17 cellular contexts compared by ENCODE assay signal in genomic region chr1:41734201-41734915, GRCh38.
"Had no signal": no experiment of that assay in that cellular context is flagged by ENCODE, and none has a peak within 500 bp of the region (broad histone marks: within the 10 kb centered on the region; RNA-seq: fewer than 3 reads in every experiment).

No MANE protein-coding gene starts in this region.

- H3K27ac ChIP-seq: prostate gland, tibial nerve, uterus had no signal

- H3K27me3 ChIP-seq: right atrium auricular region, tibial nerve, uterus had no signal

- H3K36me3 ChIP-seq: left ventricle myocardium inferior, prostate gland, right atrium auricular region, tibial nerve, uterus had no signal

- H3K9me3 Mint-ChIP-seq: activated T-cell treated with anti-CD3 and anti-CD28 coated beads, Interleukin-2, amount 50 U/mL, for 24 hours; activated T-helper 2 cell treated with anti-CD3 and anti-CD28 coated beads, Interferon-gamma antibody, Interleukin-2, Interleukin-4, amounts not matched to agents 10 μg/mL and 5 μg/mL and 100 μg/mL, durations not matched to agents 14 hours and 24 hours and 36 hours; effector memory CD8-positive, alpha-beta T cell; immature natural killer cell; neural crest cell had no signal

- DNase-seq: activated CD8-positive, alpha-beta T cell treated with anti-CD3 and anti-CD28 coated beads, Interleukin-2, amount 10 ng/mL, durations not matched to agents 7 days and 5 days; activated naive CD4-positive, alpha-beta T cell treated with anti-CD3 and anti-CD28 coated beads, Interleukin-2, amount 10 ng/mL, durations not matched to agents 7 days and 5 days; activated T-cell treated with anti-CD3 and anti-CD28 coated beads, Interleukin-2, amount 50 U/mL, for 24 hours; effector memory CD8-positive, alpha-beta T cell; immature natural killer cell; kidney glomerular epithelial cell; left ventricle myocardium inferior; stimulated activated CD4-positive, alpha-beta T cell treated with anti-CD3 and anti-CD28 coated beads, Interleukin-12 subunit alpha, Interleukin-12 subunit beta, amount 100 ng/mL, for 4 hours; stimulated activated CD4-positive, alpha-beta T cell treated with anti-CD3 and anti-CD28 coated beads, Interleukin-1b, Interleukin-23, amount 100 ng/mL, for 48 hours; stimulated activated CD8-positive, alpha-beta memory T cell treated with anti-CD3 and anti-CD28 coated beads, Interleukin-4, amount 100 ng/mL, for 48 hours; stimulated activated naive CD4-positive, alpha-beta T cell treated with Interleukin-2 at 50 U/mL for 16 hours; uterus had no signal

- H3K36me3 Mint-ChIP-seq: immature natural killer cell had no signal

- ATAC-seq: activated CD8-positive, alpha-beta T cell treated with anti-CD3 and anti-CD28 coated beads, Interleukin-2, amount 10 ng/mL, durations not matched to agents 7 days and 5 days; effector memory CD8-positive, alpha-beta T cell had no signal

- H3K9me3 ChIP-seq: left ventricle myocardium inferior, prostate gland, right atrium auricular region, tibial nerve, uterus had no signal

- H3K27ac Mint-ChIP-seq: activated CD8-positive, alpha-beta T cell treated with anti-CD3 and anti-CD28 coated beads, Interleukin-2, amount 10 ng/mL, durations not matched to agents 7 days and 5 days; activated naive CD4-positive, alpha-beta T cell treated with anti-CD3 and anti-CD28 coated beads, Interleukin-2, amount 10 ng/mL, durations not matched to agents 7 days and 5 days; activated T-cell treated with anti-CD3 and anti-CD28 coated beads, Interleukin-2, amount 50 U/mL, for 24 hours; activated T-helper 2 cell treated with anti-CD3 and anti-CD28 coated beads, Interferon-gamma antibody, Interleukin-2, Interleukin-4, amounts not matched to agents 10 μg/mL and 5 μg/mL and 100 μg/mL, durations not matched to agents 14 hours and 24 hours and 36 hours had no signal

- H3K4me3 ChIP-seq: left ventricle myocardium inferior, prostate gland, right atrium auricular region, tibial nerve, uterus had no signal

- H3K27me3 Mint-ChIP-seq: activated T-cell treated with anti-CD3 and anti-CD28 coated beads, Interleukin-2, amount 50 U/mL, for 24 hours; effector memory CD8-positive, alpha-beta T cell had no signal

- H3K4me1 ChIP-seq: prostate gland, uterus had no signal

- H3K4me3 Mint-ChIP-seq: activated CD8-positive, alpha-beta T cell treated with anti-CD3 and anti-CD28 coated beads, Interleukin-2, amount 10 ng/mL, durations not matched to agents 7 days and 5 days; activated naive CD4-positive, alpha-beta T cell treated with anti-CD3 and anti-CD28 coated beads, Interleukin-2, amount 10 ng/mL, durations not matched to agents 7 days and 5 days; activated T-cell treated with anti-CD3 and anti-CD28 coated beads, Interleukin-2, amount 50 U/mL, for 24 hours; effector memory CD8-positive, alpha-beta T cell; immature natural killer cell; neural crest cell had no signal
